ENCODE assay signal across 11 cellular contexts in the genomic region with DNA sequence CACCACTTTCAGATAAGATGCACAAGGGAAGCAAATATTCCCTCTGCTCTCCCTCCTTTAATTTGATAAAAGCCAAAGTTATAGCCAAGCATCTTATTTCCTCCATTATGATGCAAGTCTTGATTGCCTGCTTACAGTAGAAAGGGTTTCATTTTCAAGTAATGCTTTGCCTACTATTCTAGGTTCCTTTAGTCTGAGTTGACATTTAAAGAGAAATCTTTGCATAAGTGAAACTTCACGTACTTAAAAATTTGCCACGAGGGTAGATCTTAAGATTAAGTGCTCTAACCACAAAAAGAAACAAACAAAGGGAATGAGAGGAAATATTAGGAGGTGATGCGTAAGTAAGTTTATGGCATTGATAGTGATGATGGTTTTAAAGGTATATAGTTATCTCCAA.
A peak's percentile ranks its signal among the peaks of the same experiment; 100 is the strongest.
DNase-seq lines count a peak whose midpoint lies in the region; ATAC-seq and TF ChIP-seq lines count a peak whose summit lies in the region.
"Had no signal": no experiment of that assay in that cellular context is flagged by ENCODE, and none has a peak within 500 bp of the region (broad histone marks: within the 10 kb centered on the region; RNA-seq: fewer than 3 reads in every experiment).

No MANE protein-coding gene starts in this region.

- H3K4me1 ChIP-seq in smooth muscle cell (ENCODE audit: low read depth), result no peaks in the 10 kb centered on the region

- 71% methylated on average over 3 of the region's 3 CpGs for WGBS in smooth muscle cell (ENCODE audit: low lambda C conversion rate)

- no peaks in the 10 kb centered on the region for H3K27me3 ChIP-seq in smooth muscle cell (ENCODE audit: low read depth)

- DNase-seq in activated CD8-positive, alpha-beta T cell treated with anti-CD3 and anti-CD28 coated beads, Interleukin-2, amount 10 ng/mL, durations not matched to agents 7 days and 5 days, result no peak
- DNase-seq in smooth muscle cell (lab: John Stamatoyannopoulos, UW; ENCODE audit: unreplicated experiment) (no peak), NCI-H510A (lab: John Stamatoyannopoulos, UW) (no peak), NCI-H1092 (lab: John Stamatoyannopoulos, UW) (no peak)
- no peak for DNase-seq in activated effector memory CD4-positive, alpha-beta T cell treated with Interleukin-2 at 50 U/mL for 16 hours
- DNase-seq: DMS53; NCI-H345; stimulated activated CD4-positive, alpha-beta T cell treated with anti-CD3 and anti-CD28 coated beads, Interleukin-4, amount 100 ng/mL, for 1 hour had no signal

- H3K9me3 ChIP-seq in smooth muscle cell (replicated peaks; ENCODE audit: low read depth), result no peaks in the 10 kb centered on the region

- H3K4me3 Mint-ChIP-seq in activated CD8-positive, alpha-beta T cell treated with anti-CD3 and anti-CD28 coated beads, Interleukin-2, amount 10 ng/mL, durations not matched to agents 7 days and 5 days, result peak overlapping the region; percentile 29

- H3K27ac ChIP-seq in smooth muscle cell (ENCODE audit: low read depth), result no peak overlapping the region

- no peak overlapping the region for H2AFZ ChIP-seq in smooth muscle cell (ENCODE audit: low read depth)

- H3K79me2 ChIP-seq in smooth muscle cell (ENCODE audit: low read depth), result no peaks in the 10 kb centered on the region

- H3K36me3 Mint-ChIP-seq in activated CD8-positive, alpha-beta T cell treated with anti-CD3 and anti-CD28 coated beads, Interleukin-2, amount 10 ng/mL, durations not matched to agents 7 days and 5 days (ENCODE audit: low read depth), result no peaks in the 10 kb centered on the region

- no peak overlapping the region for H3K9ac ChIP-seq in smooth muscle cell (ENCODE audit: low read depth)

- H3K27ac Mint-ChIP-seq in activated CD8-positive, alpha-beta T cell treated with anti-CD3 and anti-CD28 coated beads, Interleukin-2, amount 10 ng/mL, durations not matched to agents 7 days and 5 days, result no peak overlapping the region

- ATAC-seq in GM18517 (IDR thresholded peaks at IDR 0.05; ENCODE audit: unreplicated experiment) (peak; percentile 98), GM21423 (IDR thresholded peaks at IDR 0.05; ENCODE audit: unreplicated experiment) (peak; percentile 90), HG03097 (IDR thresholded peaks at IDR 0.05; ENCODE audit: low FRiP score, unreplicated experiment) (peak; percentile 93)
- ATAC-seq in activated CD8-positive, alpha-beta T cell treated with anti-CD3 and anti-CD28 coated beads, Interleukin-2, amount 10 ng/mL, durations not matched to agents 7 days and 5 days, result no peak

- peaks cover 7% of the 10 kb centered on the region for H3K4me1 Mint-ChIP-seq in activated CD8-positive, alpha-beta T cell treated with anti-CD3 and anti-CD28 coated beads, Interleukin-2, amount 10 ng/mL, durations not matched to agents 7 days and 5 days (ENCODE audit: low read depth)

- H3K36me3 ChIP-seq in smooth muscle cell (ENCODE audit: low read depth), result no peaks in the 10 kb centered on the region

- peaks cover 2% of the 10 kb centered on the region for H3K27me3 Mint-ChIP-seq in activated CD8-positive, alpha-beta T cell treated with anti-CD3 and anti-CD28 coated beads, Interleukin-2, amount 10 ng/mL, durations not matched to agents 7 days and 5 days (ENCODE audit: low read depth)

- POLR2A ChIA-PET in activated CD8-positive, alpha-beta T cell treated with anti-CD3 and anti-CD28 coated beads, Interleukin-2, amount 10 ng/mL, durations not matched to agents 7 days and 5 days (lab: Charles Lee), result no interaction called here

- no peaks in the 10 kb centered on the region for H3F3A ChIP-seq in smooth muscle cell (ENCODE audit: low read depth)

- H3K9me3 Mint-ChIP-seq in activated CD8-positive, alpha-beta T cell treated with anti-CD3 and anti-CD28 coated beads, Interleukin-2, amount 10 ng/mL, durations not matched to agents 7 days and 5 days (ENCODE audit: insufficient read depth), result no peaks in the 10 kb centered on the region

- no peak overlapping the region for H3K4me2 ChIP-seq in smooth muscle cell

- CTCF ChIA-PET in activated CD8-positive, alpha-beta T cell treated with anti-CD3 and anti-CD28 coated beads, Interleukin-2, amount 10 ng/mL, durations not matched to agents 7 days and 5 days (lab: Charles Lee), result no interaction called here

- TF ChIP-seq CTCF in smooth muscle cell (IDR thresholded peaks at IDR 0.05; ENCODE audit: borderline replicate concordance, insufficient read depth, poor library complexity, severe bottlenecking), result no peak

- no peaks in the 10 kb centered on the region for H4K20me1 ChIP-seq in smooth muscle cell (ENCODE audit: low read depth)

- H3K4me3 ChIP-seq in smooth muscle cell, result no peak overlapping the region
